Comparison of ENCODE assay signal across 1 cellular context in genomic region chr7:121530251-121531174, GRCh38.
TF ChIP-seq lines count a peak whose summit lies in the region.

No MANE protein-coding gene starts in this region.

TF ChIP-seq in SK-N-SH, 30 proteins besides CTCF, POLR2A, EP300 and RAD21 (continued from another document):
- TF ChIP-seq PBX3 (IDR thresholded peaks at IDR 0.05), result peak; percentile 97
- peak; percentile 85; the same call in 1 of the 2 replicates for TF ChIP-seq SIN3A (IDR thresholded peaks at IDR 0.05; ENCODE audit: borderline replicate concordance, low read depth, low read length)
- no peak for TF ChIP-seq GATA2 (CRISPR knock-in tag; IDR thresholded peaks at IDR 0.05)
- peak; percentile 51; the same call in 1 of the 2 replicates for TF ChIP-seq TAF1 (IDR thresholded peaks at IDR 0.05; ENCODE audit: borderline replicate concordance, low read depth, low read length)
- peak; percentile 98 for TF ChIP-seq FOXM1 (IDR thresholded peaks at IDR 0.05; ENCODE audit: low read depth)
- no peak for TF ChIP-seq EZH2phosphoT487 (IDR thresholded peaks at IDR 0.05; ENCODE audit: borderline replicate concordance, low read depth)
- peak; percentile 99 for TF ChIP-seq NFIC (IDR thresholded peaks at IDR 0.05; ENCODE audit: borderline replicate concordance)
- TF ChIP-seq RCOR1 (IDR thresholded peaks at IDR 0.05; ENCODE audit: low read length), result no peak
- TF ChIP-seq, protein P1, sequence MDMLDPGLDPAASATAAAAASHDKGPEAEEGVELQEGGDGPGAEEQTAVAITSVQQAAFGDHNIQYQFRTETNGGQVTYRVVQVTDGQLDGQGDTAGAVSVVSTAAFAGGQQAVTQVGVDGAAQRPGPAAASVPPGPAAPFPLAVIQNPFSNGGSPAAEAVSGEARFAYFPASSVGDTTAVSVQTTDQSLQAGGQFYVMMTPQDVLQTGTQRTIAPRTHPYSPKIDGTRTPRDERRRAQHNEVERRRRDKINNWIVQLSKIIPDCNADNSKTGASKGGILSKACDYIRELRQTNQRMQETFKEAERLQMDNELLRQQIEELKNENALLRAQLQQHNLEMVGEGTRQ (IDR thresholded peaks at IDR 0.05; ENCODE audit: borderline replicate concordance, low read depth, low read length), result no peak
- peak; percentile 99 for TF ChIP-seq TEAD4 (IDR thresholded peaks at IDR 0.05; ENCODE audit: borderline replicate concordance, insufficient read depth)
- peak; percentile 76 for TF ChIP-seq MEF2A (IDR thresholded peaks at IDR 0.05; ENCODE audit: borderline replicate concordance, low read depth)
- TF ChIP-seq USF1 (IDR thresholded peaks at IDR 0.05; ENCODE audit: borderline replicate concordance, low read depth), result peak; percentile 5; the same call in 1 of the 2 replicates
- TF ChIP-seq TCF12 (IDR thresholded peaks at IDR 0.05), result peak; percentile 99
- peak; percentile 98 for TF ChIP-seq JUND (IDR thresholded peaks at IDR 0.05)
- TF ChIP-seq POLR2AphosphoS5 (IDR thresholded peaks at IDR 0.05; ENCODE audit: low read depth, low read length), result peak; percentile 77; the same call in 1 of the 2 replicates
- no peak for TF ChIP-seq GABPA (IDR thresholded peaks at IDR 0.05; ENCODE audit: low read depth)
- peak; percentile 34; the same call in 1 of the 2 replicates for TF ChIP-seq ELF1 (IDR thresholded peaks at IDR 0.05)
- peak; percentile 90 for TF ChIP-seq MAX (IDR thresholded peaks at IDR 0.05; ENCODE audit: low read depth)
